In genomic region chr17:75665981-75666380, GRCh38 we compare ENCODE assay signal across 1 cellular context.
TF ChIP-seq lines count a peak whose summit lies in the region.

No MANE protein-coding gene starts in this region.

TF ChIP-seq in endothelial cell of umbilical vein, 7 proteins besides CTCF, POLR2A, EP300 and RAD21 (continued from another document):
- TF ChIP-seq, protein P1, sequence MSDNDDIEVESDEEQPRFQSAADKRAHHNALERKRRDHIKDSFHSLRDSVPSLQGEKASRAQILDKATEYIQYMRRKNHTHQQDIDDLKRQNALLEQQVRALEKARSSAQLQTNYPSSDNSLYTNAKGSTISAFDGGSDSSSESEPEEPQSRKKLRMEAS (IDR thresholded peaks at IDR 0.05; ENCODE audit: insufficient read depth, insufficient read length): no peak
- TF ChIP-seq FOS (IDR thresholded peaks at IDR 0.05; ENCODE audit: borderline replicate concordance, insufficient read depth, low read length) (no peak), MYC (IDR thresholded peaks at IDR 0.05; ENCODE audit: low read depth, low read length) (no peak), JUN (IDR thresholded peaks at IDR 0.05; ENCODE audit: borderline replicate concordance, insufficient read depth, insufficient read length, low read depth) (no peak)
